Comparison of ENCODE assay signal across 27 cellular contexts in the genomic region with DNA sequence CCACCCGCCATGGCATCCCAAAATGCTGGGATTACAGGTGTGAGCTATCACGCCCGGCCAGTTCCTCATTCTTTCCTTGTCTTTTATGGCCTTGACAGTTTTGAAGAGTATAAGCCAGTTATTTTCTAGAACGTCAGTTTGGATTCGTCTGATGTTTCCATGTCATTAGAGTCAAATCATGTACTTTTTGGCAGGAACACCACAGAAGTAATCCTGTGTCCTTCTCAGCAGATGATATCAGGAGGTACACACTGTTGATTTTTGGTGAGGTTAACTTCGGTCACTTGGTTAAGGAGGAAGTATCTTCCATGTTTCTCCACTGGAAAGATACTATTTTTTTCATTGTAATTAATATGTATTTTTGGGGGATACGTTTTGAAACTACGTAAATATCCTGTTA. TPM values are rescaled to one million over a fixed set of nuclear protein-coding genes. Genes with fewer than 3 reads are reported as not detected.
DNase-seq lines count a peak whose midpoint lies in the region; ATAC-seq, FAIRE-seq and TF ChIP-seq lines count a peak whose summit lies in the region.
"Had no signal": no experiment of that assay in that cellular context is flagged by ENCODE, and none has a peak within 500 bp of the region (broad histone marks: within the 10 kb centered on the region; RNA-seq: fewer than 3 reads in every experiment).

No MANE protein-coding gene starts in this region.

- H3K4me3 ChIP-seq in A549 (no peak overlapping the region), LNCaP clone FGC (ENCODE audit: low read depth, low read length) (no peak overlapping the region), endodermal cell (ENCODE audit: low read length) (no peak overlapping the region), osteoblast (ENCODE audit: insufficient read depth, low read length) (no peak overlapping the region)
- H3K4me3 ChIP-seq: BLaER1, GM12878 had no signal

- FAIRE-seq in A549 (lab: Jason Lieb, UNC): peak; percentile 68
- FAIRE-seq: GM12878, GM12892, GM18507 had no signal

- CTCF ChIA-PET in A549 (lab: Yijun Ruan, JAX): no interaction called here

- no peak overlapping the region for H3K27ac Mint-ChIP-seq in endodermal cell
- H3K27ac Mint-ChIP-seq in T-helper 2 cell treated with Interferon-gamma antibody and Interleukin-4, amounts not matched to agents 5 μg/mL and 100 μg/mL, for 36 hours: no peak overlapping the region
- H3K27ac Mint-ChIP-seq: CD4-positive, alpha-beta T cell; CD8-positive, alpha-beta T cell had no signal

- H3K36me3 ChIP-seq in endodermal cell (ENCODE audit: control insufficient read depth, insufficient read depth, low read length): peaks cover 19% of the 10 kb centered on the region
- peaks cover 11% of the 10 kb centered on the region for H3K36me3 ChIP-seq in osteoblast (ENCODE audit: insufficient read depth, low read length)
- H3K36me3 ChIP-seq: BE2C had no signal

- H3K9me3 ChIP-seq in A549 (no peaks in the 10 kb centered on the region), endodermal cell (ENCODE audit: control insufficient read depth, low read length) (no peaks in the 10 kb centered on the region), osteoblast (ENCODE audit: low read depth, low read length) (no peaks in the 10 kb centered on the region)
- H3K9me3 ChIP-seq: BE2C, BLaER1, Caco-2 had no signal

- no peak for TF ChIP-seq POLR2A in A549 (IDR thresholded peaks at IDR 0.05; ENCODE audit: low read length)

- H3K4me2 ChIP-seq in A549 (no peak overlapping the region), osteoblast (ENCODE audit: insufficient read depth, low read length) (no peak overlapping the region)
- H3K4me2 ChIP-seq: BLaER1 had no signal

- ATAC-seq in A549 (no peak), GM21528 (IDR thresholded peaks at IDR 0.05; ENCODE audit: low FRiP score, unreplicated experiment) (no peak)
- ATAC-seq: CD8-positive, alpha-beta T cell; GM12878 had no signal

- no peaks in the 10 kb centered on the region for H3K9me3 Mint-ChIP-seq in endodermal cell
- no peaks in the 10 kb centered on the region for H3K9me3 Mint-ChIP-seq in T-helper 2 cell treated with Interferon-gamma antibody and Interleukin-4, amounts not matched to agents 5 μg/mL and 100 μg/mL, for 36 hours
- H3K9me3 Mint-ChIP-seq: CD4-positive, alpha-beta T cell; CD8-positive, alpha-beta T cell had no signal

- DNase-seq in A549 (ENCODE audit: low read depth in 1 of 2, low spot score in 1 of 2): no peak
- DNase-seq in LNCaP clone FGC (ENCODE audit: low read depth): peak; percentile 50
- DNase-seq in endodermal cell: peak; percentile 19
- peak; percentile 68 for DNase-seq in osteoblast (ENCODE audit: insufficient read length, low spot score, missing footprints)
- no peak for DNase-seq in T-helper 2 cell treated with Interferon-gamma antibody and Interleukin-4, amounts not matched to agents 5 μg/mL and 100 μg/mL, for 36 hours (ENCODE audit: low spot score)
- no peak for DNase-seq in putamen (ENCODE audit: low spot score)
- no peak for DNase-seq in activated naive CD4-positive, alpha-beta T cell (lab: John Stamatoyannopoulos, UW)
- DNase-seq: ACHN; BE2C; C1 segment of cervical spinal cord; Caco-2; Calu3; CD4-positive, alpha-beta T cell; CD8-positive, alpha-beta T cell; DMS 273 treated with DMSO at 0.1 percent for 48 hours; DMS153; DMS53; DMS79; DND-41; EL; GDM1 had no signal

- no peaks in the 10 kb centered on the region for H4K20me1 ChIP-seq in osteoblast (ENCODE audit: insufficient read depth, low read length)
- H4K20me1 ChIP-seq: BLaER1 had no signal

- no peaks in the 10 kb centered on the region for H3K79me2 ChIP-seq in osteoblast (ENCODE audit: insufficient read depth, low read length)

- TF ChIP-seq EP300 in A549 (IDR thresholded peaks at IDR 0.05): no peak

- H2AFZ ChIP-seq in osteoblast (ENCODE audit: low read length): no peak overlapping the region

- no peaks in the 10 kb centered on the region for H3K4me1 ChIP-seq in A549
- H3K4me1 ChIP-seq in endodermal cell (ENCODE audit: control insufficient read depth, insufficient read depth, low read length): no peaks in the 10 kb centered on the region
- H3K4me1 ChIP-seq in osteoblast (ENCODE audit: insufficient read depth, low read length): peaks cover 7% of the 10 kb centered on the region
- H3K4me1 ChIP-seq: BE2C, Caco-2 had no signal

- POLR2A ChIA-PET in A549 (lab: Yijun Ruan, JAX): no interaction called here

- no peak overlapping the region for H3K4me3 Mint-ChIP-seq in endodermal cell
- no peak overlapping the region for H3K4me3 Mint-ChIP-seq in T-helper 2 cell treated with Interferon-gamma antibody and Interleukin-4, amounts not matched to agents 5 μg/mL and 100 μg/mL, for 36 hours
- H3K4me3 Mint-ChIP-seq: CD4-positive, alpha-beta T cell; CD8-positive, alpha-beta T cell had no signal

- WGBS in A549 (ENCODE audit: missing lambda C conversion rate): 93% methylated on average over 8 of the region's 8 CpGs
- WGBS in endodermal cell (ENCODE audit: insufficient coverage in 1 of 2, insufficient read length in 1 of 2), 2 experiments: 97 to 99% methylated on average over 6 to 8 of the region's 8 CpGs

- H3K27me3 Mint-ChIP-seq in endodermal cell (ENCODE audit: insufficient read depth): no peaks in the 10 kb centered on the region
- H3K27me3 Mint-ChIP-seq in T-helper 2 cell treated with Interferon-gamma antibody and Interleukin-4, amounts not matched to agents 5 μg/mL and 100 μg/mL, for 36 hours (ENCODE audit: low read depth): no peaks in the 10 kb centered on the region
- H3K27me3 Mint-ChIP-seq: CD4-positive, alpha-beta T cell had no signal

- H3K36me3 Mint-ChIP-seq in endodermal cell (ENCODE audit: low read depth): peaks cover 36% of the 10 kb centered on the region
- peaks cover 18% of the 10 kb centered on the region for H3K36me3 Mint-ChIP-seq in T-helper 2 cell treated with Interferon-gamma antibody and Interleukin-4, amounts not matched to agents 5 μg/mL and 100 μg/mL, for 36 hours (ENCODE audit: low read depth)

- H3K9ac ChIP-seq in endodermal cell (ENCODE audit: extremely low read depth, low read length, poor library complexity, severe bottlenecking): no peak overlapping the region
- H3K9ac ChIP-seq: BLaER1 had no signal

- TF ChIP-seq CTCF in A549 (IDR thresholded peaks at IDR 0.05) (no peak), LNCaP clone FGC (IDR thresholded peaks at IDR 0.05; ENCODE audit: control insufficient read depth, extremely low read depth, insufficient read depth) (no peak), endodermal cell (conservative IDR thresholded peaks at IDR 0.05) (no peak), osteoblast (IDR thresholded peaks at IDR 0.05; ENCODE audit: extremely low read depth, low read depth, low read length) (no peak)

- H3K27ac ChIP-seq in A549 (no peak overlapping the region), endodermal cell (ENCODE audit: low read depth, low read length) (no peak overlapping the region), osteoblast (ENCODE audit: low read depth, low read length) (no peak overlapping the region)
- H3K27ac ChIP-seq: 22Rv1, BLaER1 had no signal

- H3K27me3 ChIP-seq in endodermal cell (ENCODE audit: control insufficient read depth, insufficient read depth, low read length, poor library complexity, severe bottlenecking) (no peaks in the 10 kb centered on the region), osteoblast (ENCODE audit: insufficient read depth, low read length) (no peaks in the 10 kb centered on the region)
- H3K27me3 ChIP-seq: BE2C, BLaER1 had no signal

- no peak for TF ChIP-seq RAD21 in A549 (conservative IDR thresholded peaks at IDR 0.05 in 1 of 2, IDR thresholded peaks at IDR 0.05 in 1 of 2)

- H3K4me1 Mint-ChIP-seq in endodermal cell: no peaks in the 10 kb centered on the region
- H3K4me1 Mint-ChIP-seq in T-helper 2 cell treated with Interferon-gamma antibody and Interleukin-4, amounts not matched to agents 5 μg/mL and 100 μg/mL, for 36 hours (ENCODE audit: low read depth): peaks cover 11% of the 10 kb centered on the region

TF ChIP-seq in A549, 52 proteins besides CTCF, POLR2A, EP300 and RAD21:
- no peak for TF ChIP-seq RARB (CRISPR knock-in tag; IDR thresholded peaks at IDR 0.05)
- no peak for TF ChIP-seq KDM1A (IDR thresholded peaks at IDR 0.05; ENCODE audit: low read depth)
- TF ChIP-seq JUNB (IDR thresholded peaks at IDR 0.05): no peak
- no peak for TF ChIP-seq TFCP2L1 (CRISPR knock-in tag; IDR thresholded peaks at IDR 0.05)

RNA-seq across cellular contexts. Expression of gene VPS33A, which starts 25.1 kb away (rescaled TPM):
- polyA plus RNA-seq in A549 (2011; rRNA removed) (28.6 and 32.4 TPM in 2 replicates), A549 (2017; fragmentation: RNase III; extraction: RNeasy Plus Mini Kit Qiagen cat#74134 plus additional on column Dnase treatment) (19.5 to 20.4 TPM (median 19.9 TPM) in 3 replicates)
- polyA plus RNA-seq in A549 (2012; cell fraction: cytosol; rRNA removed): 20.6 and 21.4 TPM in 2 replicates
- polyA plus RNA-seq in A549 (2012; cell fraction: nucleus; rRNA removed): 18.2 and 21.0 TPM in 2 replicates
- 13.5 and 14.3 TPM in 2 replicates for polyA minus RNA-seq in A549 (2011; rRNA and poly(A)+ RNA removed)
- total RNA-seq in endodermal cell (10 to 100 TPM; 50.6 to 52.8 TPM), osteoblast (18.5 and 20.0 TPM in 2 replicates)
- polyA plus RNA-seq in endodermal cell (2013, experiment 1 of 2): 29.3 TPM
- 26.8 TPM for polyA plus RNA-seq in endodermal cell (2013, experiment 2 of 2)

Comparison
In these comparisons a context has a peak if more than half of its experiments do, and no peak if none do; other contexts are left out.
1. DNase-seq: peak in LNCaP clone FGC (single experiment), endodermal cell (single experiment) and osteoblast (single experiment); none in A549 (0 of 2), T-helper 2 cell treated with Interferon-gamma antibody and Interleukin-4, amounts not matched to agents 5 μg/mL and 100 μg/mL, for 36 hours (single experiment), putamen (single experiment) and activated naive CD4-positive, alpha-beta T cell (0 of 4).